8 cellular contexts compared by ENCODE assay signal in the genomic region with DNA sequence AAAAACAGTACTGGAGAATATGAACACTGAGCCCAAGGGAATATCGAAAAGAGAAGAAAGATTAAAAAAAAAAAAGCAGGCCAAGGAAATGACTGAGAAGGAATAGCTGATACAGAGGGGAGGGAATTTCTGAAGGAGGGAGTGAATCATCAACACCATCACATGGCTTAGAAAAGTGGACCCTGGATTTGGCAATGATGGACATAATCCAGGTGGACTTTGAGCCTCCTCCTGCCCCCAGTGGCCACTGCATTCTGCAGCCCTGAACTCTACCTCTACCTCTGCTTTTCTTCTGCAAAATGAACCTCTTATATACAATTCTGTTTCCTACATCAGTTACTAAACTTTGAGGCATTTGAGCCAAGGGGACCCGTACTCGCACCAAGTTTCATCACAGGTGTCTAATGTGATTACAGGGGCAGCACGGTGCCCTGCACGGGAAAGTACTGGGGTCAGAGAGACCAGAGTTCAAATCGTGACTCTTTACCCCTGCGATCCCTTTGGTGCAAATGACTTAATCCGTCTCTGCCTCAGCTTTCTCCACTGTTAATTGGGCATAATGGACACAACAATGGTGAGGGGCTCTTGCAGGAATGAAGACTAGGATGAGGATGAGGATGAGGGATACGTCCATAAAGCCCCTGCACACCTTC. TPM values are rescaled to one million over a fixed set of nuclear protein-coding genes. Genes with fewer than 3 reads are reported as not detected.
DNase-seq lines count a peak whose midpoint lies in the region; ATAC-seq and TF ChIP-seq lines count a peak whose summit lies in the region.

No MANE protein-coding gene starts in this region.

- H3K9me3 ChIP-seq in RWPE2 (ENCODE audit: severe bottlenecking), result no peaks in the 10 kb centered on the region

- ATAC-seq in RWPE2 (ENCODE audit: low read depth) (peak; percentile 22), GM21367 (IDR thresholded peaks at IDR 0.05; ENCODE audit: unreplicated experiment) (no peak), GM21515 (IDR thresholded peaks at IDR 0.05; ENCODE audit: unreplicated experiment) (no peak)

- peaks cover 21% of the 10 kb centered on the region for H3K4me1 ChIP-seq in RWPE2 (ENCODE audit: insufficient read depth, poor library complexity, severe bottlenecking)

- peak; percentile 6 for DNase-seq in NCI-H1092 treated with DMSO at 0.1 percent for 48 hours (lab: John Stamatoyannopoulos, UW)
- no peak for DNase-seq in NCI-H1092 (lab: John Stamatoyannopoulos, UW)
- DNase-seq in RWPE2 (ENCODE audit: low spot score), result no peak
- no peak for DNase-seq in fibroblast of villous mesenchyme (ENCODE audit: low read depth)
- DNase-seq in skeletal muscle cell (ENCODE audit: low read depth), result peak; percentile 45
- DNase-seq in NCI-H2227 (lab: John Stamatoyannopoulos, UW; ENCODE audit: unreplicated experiment), result no peak

- H3K27ac ChIP-seq in RWPE2 (ENCODE audit: poor library complexity, severe bottlenecking), result peak overlapping the region; percentile 85

- H3K4me3 ChIP-seq in RWPE2 (ENCODE audit: severe bottlenecking), result peak overlapping the region; percentile 64
- peak overlapping the region; percentile 62 for H3K4me3 ChIP-seq in fibroblast of villous mesenchyme (ENCODE audit: low read depth, low read length)
- H3K4me3 ChIP-seq in skeletal muscle cell (ENCODE audit: low read depth, low read length), result peak overlapping the region; percentile 48

- peaks cover 47% of the 10 kb centered on the region for H3K36me3 ChIP-seq in RWPE2 (ENCODE audit: low read depth)

- H3K27me3 ChIP-seq in RWPE2 (ENCODE audit: insufficient read depth, poor library complexity, severe bottlenecking), result no peaks in the 10 kb centered on the region

- TF ChIP-seq CTCF in RWPE2 (IDR thresholded peaks at IDR 0.05; ENCODE audit: poor library complexity, severe bottlenecking) (peak; percentile 40), fibroblast of villous mesenchyme (IDR thresholded peaks at IDR 0.05; ENCODE audit: insufficient read depth, low read depth, low read length) (no peak)

RNA-seq across cellular contexts. Expression of a gene that starts 1.1 kb away (rescaled TPM):
- 9.5 and 12.6 TPM in 2 replicates for total RNA-seq in fibroblast of villous mesenchyme

Comparison
In these comparisons a context has a peak if more than half of its experiments do, and no peak if none do; other contexts are left out.
1. DNase-seq: peak in NCI-H1092 treated with DMSO at 0.1 percent for 48 hours (single experiment) and skeletal muscle cell (single experiment); none in NCI-H1092 (single experiment), RWPE2 (single experiment), fibroblast of villous mesenchyme (single experiment) and NCI-H2227 (single experiment).
2. Peak in every context shown above with its lines, with median percentiles within 50 percentile points of each other: H3K4me3 ChIP-seq.